ENCODE assay signal across 3 cellular contexts in the genomic region with DNA sequence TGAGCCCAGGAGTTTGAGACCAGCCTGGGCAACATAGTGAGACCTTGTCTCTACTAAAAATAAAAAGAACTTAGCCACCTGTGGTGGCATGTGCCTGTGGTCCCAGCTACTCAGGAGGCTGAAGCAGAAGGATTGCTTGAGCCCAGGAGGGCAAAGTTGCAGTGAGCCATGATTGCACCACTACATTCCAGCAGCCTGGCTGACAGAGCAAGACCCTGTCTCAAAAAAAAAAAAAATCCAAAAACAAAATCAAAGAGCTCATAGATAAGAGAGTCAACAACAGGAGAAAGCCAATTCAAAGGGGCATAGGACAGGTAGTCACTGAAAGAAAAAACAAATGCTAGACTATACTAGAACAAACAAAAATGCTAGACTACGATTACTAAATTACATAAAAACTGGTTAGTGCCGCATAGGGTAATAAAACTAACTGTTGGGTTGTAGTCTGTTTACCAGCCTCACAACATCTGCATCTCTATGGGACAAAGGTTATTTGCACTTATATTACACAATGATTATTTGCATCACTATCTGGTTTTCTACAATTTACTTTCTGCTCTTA.
TF ChIP-seq lines count a peak whose summit lies in the region.

No MANE protein-coding gene starts in this region.

TF ChIP-seq in GM23338, 12 proteins besides CTCF, POLR2A, EP300 and RAD21 (continues in another document):
- TF ChIP-seq, protein P1, sequence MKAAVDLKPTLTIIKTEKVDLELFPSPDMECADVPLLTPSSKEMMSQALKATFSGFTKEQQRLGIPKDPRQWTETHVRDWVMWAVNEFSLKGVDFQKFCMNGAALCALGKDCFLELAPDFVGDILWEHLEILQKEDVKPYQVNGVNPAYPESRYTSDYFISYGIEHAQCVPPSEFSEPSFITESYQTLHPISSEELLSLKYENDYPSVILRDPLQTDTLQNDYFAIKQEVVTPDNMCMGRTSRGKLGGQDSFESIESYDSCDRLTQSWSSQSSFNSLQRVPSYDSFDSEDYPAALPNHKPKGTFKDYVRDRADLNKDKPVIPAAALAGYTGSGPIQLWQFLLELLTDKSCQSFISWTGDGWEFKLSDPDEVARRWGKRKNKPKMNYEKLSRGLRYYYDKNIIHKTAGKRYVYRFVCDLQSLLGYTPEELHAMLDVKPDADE (IDR thresholded peaks at IDR 0.05), result no peak
- TF ChIP-seq CREB1 (CRISPR knock-in tag; IDR thresholded peaks at IDR 0.05; ENCODE audit: low read depth) (no peak), EZH2phosphoT487 (IDR thresholded peaks at IDR 0.05; ENCODE audit: unreplicated experiment) (no peak), NANOG (IDR thresholded peaks at IDR 0.05; ENCODE audit: borderline replicate concordance) (no peak), JUNB (IDR thresholded peaks at IDR 0.05; ENCODE audit: unreplicated experiment) (no peak), STAT1 (IDR thresholded peaks at IDR 0.05; ENCODE audit: unreplicated experiment) (no peak)
- TF ChIP-seq, protein P2, sequence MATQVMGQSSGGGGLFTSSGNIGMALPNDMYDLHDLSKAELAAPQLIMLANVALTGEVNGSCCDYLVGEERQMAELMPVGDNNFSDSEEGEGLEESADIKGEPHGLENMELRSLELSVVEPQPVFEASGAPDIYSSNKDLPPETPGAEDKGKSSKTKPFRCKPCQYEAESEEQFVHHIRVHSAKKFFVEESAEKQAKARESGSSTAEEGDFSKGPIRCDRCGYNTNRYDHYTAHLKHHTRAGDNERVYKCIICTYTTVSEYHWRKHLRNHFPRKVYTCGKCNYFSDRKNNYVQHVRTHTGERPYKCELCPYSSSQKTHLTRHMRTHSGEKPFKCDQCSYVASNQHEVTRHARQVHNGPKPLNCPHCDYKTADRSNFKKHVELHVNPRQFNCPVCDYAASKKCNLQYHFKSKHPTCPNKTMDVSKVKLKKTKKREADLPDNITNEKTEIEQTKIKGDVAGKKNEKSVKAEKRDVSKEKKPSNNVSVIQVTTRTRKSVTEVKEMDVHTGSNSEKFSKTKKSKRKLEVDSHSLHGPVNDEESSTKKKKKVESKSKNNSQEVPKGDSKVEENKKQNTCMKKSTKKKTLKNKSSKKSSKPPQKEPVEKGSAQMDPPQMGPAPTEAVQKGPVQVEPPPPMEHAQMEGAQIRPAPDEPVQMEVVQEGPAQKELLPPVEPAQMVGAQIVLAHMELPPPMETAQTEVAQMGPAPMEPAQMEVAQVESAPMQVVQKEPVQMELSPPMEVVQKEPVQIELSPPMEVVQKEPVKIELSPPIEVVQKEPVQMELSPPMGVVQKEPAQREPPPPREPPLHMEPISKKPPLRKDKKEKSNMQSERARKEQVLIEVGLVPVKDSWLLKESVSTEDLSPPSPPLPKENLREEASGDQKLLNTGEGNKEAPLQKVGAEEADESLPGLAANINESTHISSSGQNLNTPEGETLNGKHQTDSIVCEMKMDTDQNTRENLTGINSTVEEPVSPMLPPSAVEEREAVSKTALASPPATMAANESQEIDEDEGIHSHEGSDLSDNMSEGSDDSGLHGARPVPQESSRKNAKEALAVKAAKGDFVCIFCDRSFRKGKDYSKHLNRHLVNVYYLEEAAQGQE (IDR thresholded peaks at IDR 0.05; ENCODE audit: unreplicated experiment), result no peak

TF ChIP-seq in WTC11, 78 proteins besides CTCF, POLR2A, EP300 and RAD21:
- TF ChIP-seq ZNF396 (CRISPR knock-in tag; IDR thresholded peaks at IDR 0.05; ENCODE audit: borderline replicate concordance), result no peak
- TF ChIP-seq ZNF138 (CRISPR knock-in tag; conservative IDR thresholded peaks at IDR 0.05), result no peak
- peak; percentile 75 for TF ChIP-seq GABPB1 (CRISPR knock-in tag; IDR thresholded peaks at IDR 0.05)

TF ChIP-seq in HepG2, 621 proteins besides CTCF, POLR2A, EP300 and RAD21 (continues in another document):
- TF ChIP-seq, protein P3, sequence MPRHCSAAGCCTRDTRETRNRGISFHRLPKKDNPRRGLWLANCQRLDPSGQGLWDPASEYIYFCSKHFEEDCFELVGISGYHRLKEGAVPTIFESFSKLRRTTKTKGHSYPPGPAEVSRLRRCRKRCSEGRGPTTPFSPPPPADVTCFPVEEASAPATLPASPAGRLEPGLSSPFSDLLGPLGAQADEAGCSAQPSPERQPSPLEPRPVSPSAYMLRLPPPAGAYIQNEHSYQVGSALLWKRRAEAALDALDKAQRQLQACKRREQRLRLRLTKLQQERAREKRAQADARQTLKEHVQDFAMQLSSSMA (CRISPR knock-in tag; IDR thresholded peaks at IDR 0.05), result no peak
- TF ChIP-seq ZBTB7A (CRISPR knock-in tag; IDR thresholded peaks at IDR 0.05) (peak; percentile 58; the same call in 1 of the 2 replicates), GFI1 (CRISPR knock-in tag; IDR thresholded peaks at IDR 0.05; ENCODE audit: borderline replicate concordance) (peak; percentile 95), ZBTB21 (CRISPR knock-in tag; IDR thresholded peaks at IDR 0.05) (no peak), ZNF33A (CRISPR knock-in tag; IDR thresholded peaks at IDR 0.05; ENCODE audit: borderline replicate concordance) (no peak; the same call in 1 of the 2 replicates), TOPORS (CRISPR knock-in tag; IDR thresholded peaks at IDR 0.05) (no peak), MBNL3 (CRISPR knock-in tag; conservative IDR thresholded peaks at IDR 0.05) (no peak), FOXP1 (IDR thresholded peaks at IDR 0.05) (peak; percentile 97), FOXP1 (CRISPR knock-in tag; IDR thresholded peaks at IDR 0.05) (peak; percentile 96), ZFAT (CRISPR knock-in tag; conservative IDR thresholded peaks at IDR 0.05) (no peak), ZNF138 (CRISPR knock-in tag; IDR thresholded peaks at IDR 0.05; ENCODE audit: low read depth) (no peak), ZFX (CRISPR knock-in tag; IDR thresholded peaks at IDR 0.05; ENCODE audit: low read depth) (peak; percentile 30; the same call in 1 of the 2 replicates), FOXC1 (CRISPR knock-in tag; IDR thresholded peaks at IDR 0.05; ENCODE audit: borderline replicate concordance) (no peak), HNRNPH1 (optimal IDR thresholded peaks at IDR 0.05; ENCODE audit: low read depth, low read length) (no peak), MTF2 (CRISPR knock-in tag; IDR thresholded peaks at IDR 0.05; ENCODE audit: borderline replicate concordance) (no peak), ZNF329 (CRISPR knock-in tag; IDR thresholded peaks at IDR 0.05; ENCODE audit: low read depth) (no peak), RORA (CRISPR knock-in tag; IDR thresholded peaks at IDR 0.05) (no peak), ZNF441 (CRISPR knock-in tag; IDR thresholded peaks at IDR 0.05; ENCODE audit: borderline replicate concordance) (no peak), ZNF468 (CRISPR knock-in tag; IDR thresholded peaks at IDR 0.05) (no peak), KLF12 (CRISPR knock-in tag; IDR thresholded peaks at IDR 0.05; ENCODE audit: borderline replicate concordance) (no peak)
- TF ChIP-seq, protein P4, sequence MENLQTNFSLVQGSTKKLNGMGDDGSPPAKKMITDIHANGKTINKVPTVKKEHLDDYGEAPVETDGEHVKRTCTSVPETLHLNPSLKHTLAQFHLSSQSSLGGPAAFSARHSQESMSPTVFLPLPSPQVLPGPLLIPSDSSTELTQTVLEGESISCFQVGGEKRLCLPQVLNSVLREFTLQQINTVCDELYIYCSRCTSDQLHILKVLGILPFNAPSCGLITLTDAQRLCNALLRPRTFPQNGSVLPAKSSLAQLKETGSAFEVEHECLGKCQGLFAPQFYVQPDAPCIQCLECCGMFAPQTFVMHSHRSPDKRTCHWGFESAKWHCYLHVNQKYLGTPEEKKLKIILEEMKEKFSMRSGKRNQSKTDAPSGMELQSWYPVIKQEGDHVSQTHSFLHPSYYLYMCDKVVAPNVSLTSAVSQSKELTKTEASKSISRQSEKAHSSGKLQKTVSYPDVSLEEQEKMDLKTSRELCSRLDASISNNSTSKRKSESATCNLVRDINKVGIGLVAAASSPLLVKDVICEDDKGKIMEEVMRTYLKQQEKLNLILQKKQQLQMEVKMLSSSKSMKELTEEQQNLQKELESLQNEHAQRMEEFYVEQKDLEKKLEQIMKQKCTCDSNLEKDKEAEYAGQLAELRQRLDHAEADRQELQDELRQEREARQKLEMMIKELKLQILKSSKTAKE (CRISPR knock-in tag; IDR thresholded peaks at IDR 0.05; ENCODE audit: borderline replicate concordance), result peak; percentile 55; the same call in 1 of the 2 replicates
- TF ChIP-seq, protein P5, sequence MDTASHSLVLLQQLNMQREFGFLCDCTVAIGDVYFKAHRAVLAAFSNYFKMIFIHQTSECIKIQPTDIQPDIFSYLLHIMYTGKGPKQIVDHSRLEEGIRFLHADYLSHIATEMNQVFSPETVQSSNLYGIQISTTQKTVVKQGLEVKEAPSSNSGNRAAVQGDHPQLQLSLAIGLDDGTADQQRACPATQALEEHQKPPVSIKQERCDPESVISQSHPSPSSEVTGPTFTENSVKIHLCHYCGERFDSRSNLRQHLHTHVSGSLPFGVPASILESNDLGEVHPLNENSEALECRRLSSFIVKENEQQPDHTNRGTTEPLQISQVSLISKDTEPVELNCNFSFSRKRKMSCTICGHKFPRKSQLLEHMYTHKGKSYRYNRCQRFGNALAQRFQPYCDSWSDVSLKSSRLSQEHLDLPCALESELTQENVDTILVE (CRISPR knock-in tag; IDR thresholded peaks at IDR 0.05), result 0 out of 2 replicates have a peak, but pooled peaks have one; percentile 21
- TF ChIP-seq, protein P6, sequence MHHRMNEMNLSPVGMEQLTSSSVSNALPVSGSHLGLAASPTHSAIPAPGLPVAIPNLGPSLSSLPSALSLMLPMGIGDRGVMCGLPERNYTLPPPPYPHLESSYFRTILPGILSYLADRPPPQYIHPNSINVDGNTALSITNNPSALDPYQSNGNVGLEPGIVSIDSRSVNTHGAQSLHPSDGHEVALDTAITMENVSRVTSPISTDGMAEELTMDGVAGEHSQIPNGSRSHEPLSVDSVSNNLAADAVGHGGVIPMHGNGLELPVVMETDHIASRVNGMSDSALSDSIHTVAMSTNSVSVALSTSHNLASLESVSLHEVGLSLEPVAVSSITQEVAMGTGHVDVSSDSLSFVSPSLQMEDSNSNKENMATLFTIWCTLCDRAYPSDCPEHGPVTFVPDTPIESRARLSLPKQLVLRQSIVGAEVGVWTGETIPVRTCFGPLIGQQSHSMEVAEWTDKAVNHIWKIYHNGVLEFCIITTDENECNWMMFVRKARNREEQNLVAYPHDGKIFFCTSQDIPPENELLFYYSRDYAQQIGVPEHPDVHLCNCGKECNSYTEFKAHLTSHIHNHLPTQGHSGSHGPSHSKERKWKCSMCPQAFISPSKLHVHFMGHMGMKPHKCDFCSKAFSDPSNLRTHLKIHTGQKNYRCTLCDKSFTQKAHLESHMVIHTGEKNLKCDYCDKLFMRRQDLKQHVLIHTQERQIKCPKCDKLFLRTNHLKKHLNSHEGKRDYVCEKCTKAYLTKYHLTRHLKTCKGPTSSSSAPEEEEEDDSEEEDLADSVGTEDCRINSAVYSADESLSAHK (CRISPR knock-in tag; IDR thresholded peaks at IDR 0.05; ENCODE audit: borderline replicate concordance), result no peak
- TF ChIP-seq, protein P7, sequence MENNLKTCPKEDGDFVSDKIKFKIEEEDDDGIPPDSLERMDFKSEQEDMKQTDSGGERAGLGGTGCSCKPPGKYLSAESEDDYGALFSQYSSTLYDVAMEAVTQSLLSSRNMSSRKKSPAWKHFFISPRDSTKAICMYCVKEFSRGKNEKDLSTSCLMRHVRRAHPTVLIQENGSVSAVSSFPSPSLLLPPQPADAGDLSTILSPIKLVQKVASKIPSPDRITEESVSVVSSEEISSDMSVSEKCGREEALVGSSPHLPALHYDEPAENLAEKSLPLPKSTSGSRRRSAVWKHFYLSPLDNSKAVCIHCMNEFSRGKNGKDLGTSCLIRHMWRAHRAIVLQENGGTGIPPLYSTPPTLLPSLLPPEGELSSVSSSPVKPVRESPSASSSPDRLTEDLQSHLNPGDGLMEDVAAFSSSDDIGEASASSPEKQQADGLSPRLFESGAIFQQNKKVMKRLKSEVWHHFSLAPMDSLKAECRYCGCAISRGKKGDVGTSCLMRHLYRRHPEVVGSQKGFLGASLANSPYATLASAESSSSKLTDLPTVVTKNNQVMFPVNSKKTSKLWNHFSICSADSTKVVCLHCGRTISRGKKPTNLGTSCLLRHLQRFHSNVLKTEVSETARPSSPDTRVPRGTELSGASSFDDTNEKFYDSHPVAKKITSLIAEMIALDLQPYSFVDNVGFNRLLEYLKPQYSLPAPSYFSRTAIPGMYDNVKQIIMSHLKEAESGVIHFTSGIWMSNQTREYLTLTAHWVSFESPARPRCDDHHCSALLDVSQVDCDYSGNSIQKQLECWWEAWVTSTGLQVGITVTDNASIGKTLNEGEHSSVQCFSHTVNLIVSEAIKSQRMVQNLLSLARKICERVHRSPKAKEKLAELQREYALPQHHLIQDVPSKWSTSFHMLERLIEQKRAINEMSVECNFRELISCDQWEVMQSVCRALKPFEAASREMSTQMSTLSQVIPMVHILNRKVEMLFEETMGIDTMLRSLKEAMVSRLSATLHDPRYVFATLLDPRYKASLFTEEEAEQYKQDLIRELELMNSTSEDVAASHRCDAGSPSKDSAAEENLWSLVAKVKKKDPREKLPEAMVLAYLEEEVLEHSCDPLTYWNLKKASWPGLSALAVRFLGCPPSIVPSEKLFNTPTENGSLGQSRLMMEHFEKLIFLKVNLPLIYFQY (CRISPR knock-in tag; IDR thresholded peaks at IDR 0.05; ENCODE audit: borderline replicate concordance), result no peak
- TF ChIP-seq, protein P8, sequence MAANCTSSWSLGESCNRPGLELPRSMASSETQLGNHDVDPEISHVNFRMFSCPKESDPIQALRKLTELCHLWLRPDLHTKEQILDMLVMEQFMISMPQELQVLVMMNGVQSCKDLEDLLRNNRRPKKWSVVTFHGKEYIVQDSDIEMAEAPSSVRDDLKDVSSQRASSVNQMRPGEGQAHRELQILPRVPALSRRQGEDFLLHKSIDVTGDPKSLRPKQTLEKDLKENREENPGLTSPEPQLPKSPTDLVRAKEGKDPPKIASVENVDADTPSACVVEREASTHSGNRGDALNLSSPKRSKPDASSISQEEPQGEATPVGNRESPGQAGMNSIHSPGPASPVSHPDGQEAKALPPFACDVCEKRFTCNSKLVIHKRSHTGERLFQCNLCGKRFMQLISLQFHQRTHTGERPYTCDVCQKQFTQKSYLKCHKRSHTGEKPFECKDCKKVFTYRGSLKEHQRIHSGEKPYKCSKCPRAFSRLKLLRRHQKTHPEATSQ (CRISPR knock-in tag; IDR thresholded peaks at IDR 0.05; ENCODE audit: borderline replicate concordance), result peak; percentile 28; the same call in 1 of the 2 replicates
- TF ChIP-seq, protein P9, sequence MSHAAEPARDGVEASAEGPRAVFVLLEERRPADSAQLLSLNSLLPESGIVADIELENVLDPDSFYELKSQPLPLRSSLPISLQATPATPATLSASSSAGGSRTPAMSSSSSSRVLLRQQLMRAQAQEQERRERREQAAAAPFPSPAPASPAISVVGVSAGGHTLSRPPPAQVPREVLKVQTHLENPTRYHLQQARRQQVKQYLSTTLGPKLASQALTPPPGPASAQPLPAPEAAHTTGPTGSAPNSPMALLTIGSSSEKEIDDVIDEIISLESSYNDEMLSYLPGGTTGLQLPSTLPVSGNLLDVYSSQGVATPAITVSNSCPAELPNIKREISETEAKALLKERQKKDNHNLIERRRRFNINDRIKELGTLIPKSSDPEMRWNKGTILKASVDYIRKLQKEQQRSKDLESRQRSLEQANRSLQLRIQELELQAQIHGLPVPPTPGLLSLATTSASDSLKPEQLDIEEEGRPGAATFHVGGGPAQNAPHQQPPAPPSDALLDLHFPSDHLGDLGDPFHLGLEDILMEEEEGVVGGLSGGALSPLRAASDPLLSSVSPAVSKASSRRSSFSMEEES (CRISPR knock-in tag; IDR thresholded peaks at IDR 0.05), result no peak
- TF ChIP-seq, protein P10, sequence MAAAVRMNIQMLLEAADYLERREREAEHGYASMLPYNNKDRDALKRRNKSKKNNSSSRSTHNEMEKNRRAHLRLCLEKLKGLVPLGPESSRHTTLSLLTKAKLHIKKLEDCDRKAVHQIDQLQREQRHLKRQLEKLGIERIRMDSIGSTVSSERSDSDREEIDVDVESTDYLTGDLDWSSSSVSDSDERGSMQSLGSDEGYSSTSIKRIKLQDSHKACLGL (CRISPR knock-in tag; IDR thresholded peaks at IDR 0.05), result no peak
